ENCODE assay signal across 19 cellular contexts in genomic region chr16:8926827-8927226, GRCh38. TPM values are rescaled to one million over a fixed set of nuclear protein-coding genes. Genes with fewer than 3 reads are reported as not detected.
A peak's percentile ranks its signal among the peaks of the same experiment; 100 is the strongest.
DNase-seq lines count a peak whose midpoint lies in the region; ATAC-seq and TF ChIP-seq lines count a peak whose summit lies in the region.
"Had no signal": no experiment of that assay in that cellular context is flagged by ENCODE, and none has a peak within 500 bp of the region (broad histone marks: within the 10 kb centered on the region; RNA-seq: fewer than 3 reads in every experiment).

No MANE protein-coding gene starts in this region.

- in situ Hi-C loops in transverse colon (cut with MboI; ENCODE audit: low pct_ligation_motif_present in 1 of 4, low pct_unique_long_range_greater_than_20kb in 1 of 4, low sequenced_read_pairs in 3 of 4) = no loop called here

- no peak overlapping the region for H2BK5ac ChIP-seq in H9 (ENCODE audit: insufficient read length, low read length)

- ATAC-seq in T-helper 17 cell (no peak), mucosa of descending colon (peak; percentile 39)
- ATAC-seq: HCT116 had no signal

- no peak overlapping the region for H2BK20ac ChIP-seq in H9 (ENCODE audit: low read depth, low read length, poor library complexity, severe bottlenecking)

- TF ChIP-seq CTCF in H9 (conservative IDR thresholded peaks at IDR 0.05) (no peak), mucosa of descending colon (IDR thresholded peaks at IDR 0.05) (no peak), transverse colon (IDR thresholded peaks at IDR 0.05) (no peak)

- H2BK120ac ChIP-seq in H9 (ENCODE audit: low read depth, low read length, poor library complexity, severe bottlenecking) = no peak overlapping the region

- H3K4me2 ChIP-seq in H9 (ENCODE audit: insufficient read depth, insufficient read length, low read length) = no peak overlapping the region

- H2AK5ac ChIP-seq in H9 (ENCODE audit: insufficient read length, low read length) = no peak overlapping the region

- no peaks in the 10 kb centered on the region for H3K36me3 ChIP-seq in mucosa of descending colon (ENCODE audit: low read depth)
- H3K36me3 ChIP-seq in transverse colon = peaks cover 0 to 12% (median 5%) of the 10 kb centered on the region in 4 donors

- peaks cover 6% of the 10 kb centered on the region for H3K79me1 ChIP-seq in H9 (ENCODE audit: insufficient read depth, low read depth, low read length, poor library complexity, severe bottlenecking)

- H2AFZ ChIP-seq in H9 (ENCODE audit: low read length) = no peak overlapping the region
- H2AFZ ChIP-seq: GM23248 had no signal

- peaks cover 31% of the 10 kb centered on the region; the same call in 1 of the 2 replicates for H3K79me2 ChIP-seq in H9 (ENCODE audit: insufficient read depth, low read length)

- TF ChIP-seq POLR2A in transverse colon (IDR thresholded peaks at IDR 0.05) = no peak

- H3K36me3 Mint-ChIP-seq in H9 (ENCODE audit: insufficient read depth in 1 of 3, low read depth in 3 of 3) (peaks cover 34 to 66% (median 47%) of the 10 kb centered on the region in 3 experiments; a peak in 6 of 7 replicates), T-helper 17 cell (ENCODE audit: low read depth) (peaks cover 2% of the 10 kb centered on the region)

- no peak for TF ChIP-seq EP300 in transverse colon (IDR thresholded peaks at IDR 0.05; ENCODE audit: low read depth)

- no peaks in the 10 kb centered on the region for H3K27me3 Mint-ChIP-seq in H9 (ENCODE audit: low read depth)
- H3K27me3 Mint-ChIP-seq in T-helper 17 cell = no peaks in the 10 kb centered on the region
- H3K27me3 Mint-ChIP-seq: CD4-positive, CD25-positive, alpha-beta regulatory T cell; CD8-positive, alpha-beta memory T cell had no signal

- no peak overlapping the region for H3K14ac ChIP-seq in H9 (ENCODE audit: insufficient read depth, low read length)

- H2BK15ac ChIP-seq in H9 (ENCODE audit: low read depth, low read length) = no peak overlapping the region

- H3K9ac ChIP-seq in H9 (ENCODE audit: extremely low read depth, insufficient read length, low read length) = no peak overlapping the region
- H3K9ac ChIP-seq: GM23248 had no signal

- H3K23ac ChIP-seq in H9 (ENCODE audit: insufficient read length, low read depth, low read length) = no peak overlapping the region

- H3K18ac ChIP-seq in H9 (ENCODE audit: insufficient read length, low read depth, low read length) = no peak overlapping the region

- intact Hi-C loops in mucosa of descending colon (cut with DNase I, micrococcal nuclease) = no loop called here
- intact Hi-C loops in transverse colon (cut with DNase I; ENCODE audit: low total_unique reads) = no loop called here

- H3K4me3 Mint-ChIP-seq in H9 (no peak overlapping the region), T-helper 17 cell (peak overlapping the region; percentile 25)
- H3K4me3 Mint-ChIP-seq: CD4-positive, CD25-positive, alpha-beta regulatory T cell; HFFc6 had no signal

- no peak overlapping the region for H3K4me3 ChIP-seq in mucosa of descending colon
- no peak overlapping the region for H3K4me3 ChIP-seq in transverse colon
- H3K4me3 ChIP-seq: GM23248 had no signal

- H3K56ac ChIP-seq in H9 (ENCODE audit: insufficient read length, low read depth, low read length) = no peak overlapping the region

- H3K27me3 ChIP-seq in H9 (ENCODE audit: insufficient read depth, low read length) = no peaks in the 10 kb centered on the region
- H3K27me3 ChIP-seq in transverse colon = no peaks in the 10 kb centered on the region
- H3K27me3 ChIP-seq: BE2C had no signal

- H4K8ac ChIP-seq in H9 (replicated peaks; ENCODE audit: insufficient read length, low read depth, low read length) = no peak overlapping the region

- WGBS in H9 (ENCODE audit: extremely low coverage, insufficient read length, low lambda C conversion rate) = no CpG with 5 or more reads among the region's 11 CpGs
- WGBS in transverse colon (ENCODE audit: low coverage in 1 of 2), 2 donors = 92 to 100% methylated on average over 3 to 10 of the region's 11 CpGs

- H3K4me1 Mint-ChIP-seq in H9 = peaks cover 12 to 15% of the 10 kb centered on the region in 2 experiments
- H3K4me1 Mint-ChIP-seq in T-helper 17 cell = peaks cover 31% of the 10 kb centered on the region

- H3K27ac ChIP-seq in H9 (ENCODE audit: insufficient read length, low read depth, low read length) (no peak overlapping the region), transverse colon (peak overlapping the region in 3 of 4 donors; percentile 12 to 43 (median 34))
- H3K27ac ChIP-seq: GM23248, HL-60 had no signal

- peak overlapping the region in 2 of 3 experiments; percentile 38 to 51; a peak in 2 of 7 replicates for H3K27ac Mint-ChIP-seq in H9
- H3K27ac Mint-ChIP-seq in T-helper 17 cell = peak overlapping the region; percentile 34
- H3K27ac Mint-ChIP-seq: CD4-positive, CD25-positive, alpha-beta regulatory T cell; HFFc6 had no signal

- H2BK12ac ChIP-seq in H9 (ENCODE audit: insufficient read length, low read depth, low read length) = no peak overlapping the region

- H3K9me3 ChIP-seq in H9 (ENCODE audit: control insufficient read depth, low read depth, low read length) (no peaks in the 10 kb centered on the region), T-helper 17 cell (ENCODE audit: control insufficient read depth, low read length, poor library complexity, severe bottlenecking) (no peaks in the 10 kb centered on the region), mucosa of descending colon (no peaks in the 10 kb centered on the region), transverse colon (no peaks in the 10 kb centered on the region)
- H3K9me3 ChIP-seq: BE2C, Caco-2 had no signal

- no peak overlapping the region for H3K4ac ChIP-seq in H9 (ENCODE audit: low read depth, low read length)

- H3T11ph ChIP-seq in H9 (ENCODE audit: low read length) = no peak overlapping the region

- H3K4me1 ChIP-seq in H9 (ENCODE audit: insufficient read depth, low read length) (no peaks in the 10 kb centered on the region), mucosa of descending colon (ENCODE audit: low read depth) (peaks cover 34% of the 10 kb centered on the region), transverse colon (peaks cover 7 to 57% (median 31%) of the 10 kb centered on the region in 4 donors)
- H3K4me1 ChIP-seq: Caco-2 had no signal

- no peaks in the 10 kb centered on the region for H3K9me3 Mint-ChIP-seq in H9
- H3K9me3 Mint-ChIP-seq: CD4-positive, CD25-positive, alpha-beta regulatory T cell; CD8-positive, alpha-beta memory T cell; HFFc6 had no signal

- H4K20me1 ChIP-seq in H9 (ENCODE audit: control insufficient read depth, insufficient read depth, insufficient read length) = no peaks in the 10 kb centered on the region

- no peak overlapping the region for H4K91ac ChIP-seq in H9 (ENCODE audit: insufficient read length, low read depth, low read length)

- DNase-seq in H9 (no peak), T-helper 17 cell (no peak), mucosa of descending colon (peak in 2 of 3 donors; percentile 33 to 50), transverse colon (peak; percentile 34), SKM-1 (lab: John Stamatoyannopoulos, UW; ENCODE audit: unreplicated experiment) (no peak), kidney glomerular epithelial cell (lab: John Stamatoyannopoulos, UW) (no peak), COLO668 (lab: John Stamatoyannopoulos, UW; ENCODE audit: unreplicated experiment) (no peak)
- DNase-seq: ACHN; BE2C; C1 segment of cervical spinal cord; Caco-2; CD4-positive, CD25-positive, alpha-beta regulatory T cell; CD8-positive, alpha-beta memory T cell; GM23248; HFFc6; IMR-90 had no signal

- H4K5ac ChIP-seq in H9 (ENCODE audit: insufficient read length, low read depth, low read length) = no peak overlapping the region

- no peaks in the 10 kb centered on the region for H3K23me2 ChIP-seq in H9 (ENCODE audit: insufficient read length, low read depth, low read length, poor library complexity, severe bottlenecking)

RNA-seq across cellular contexts. Expression of gene USP7, which starts 36.9 kb away (rescaled TPM):
- total RNA-seq in H9 (2021) (182 and 192 TPM in 2 replicates), T-helper 17 cell (100 to 1,000 TPM; 259 to 282 TPM), mucosa of descending colon (100 to 1,000 TPM; 125 to 144 (median 130) TPM), transverse colon (100 to 1,000 TPM in 3 of 4 donors, 10 to 100 TPM in 1; 72.9 to 419 (median 158) TPM)

RNA-seq across cellular contexts. Expression of gene LITAFD, which starts 44.7 kb away (rescaled TPM):
- total RNA-seq in H9 (2021) = not detected in 2 replicates
- total RNA-seq in T-helper 17 cell = under 1 TPM in 1 of 2 donors, not detected in 1; 0.75 TPM
- not detected for total RNA-seq in mucosa of descending colon
- not detected for total RNA-seq in transverse colon
- total RNA-seq: Caco-2; CD4-positive, CD25-positive, alpha-beta regulatory T cell; CD8-positive, alpha-beta memory T cell; GM23248; HFFc6; HT1080; IMR-90 had no signal

RNA-seq across cellular contexts. Expression of gene CARHSP1, which starts 58.0 kb away (rescaled TPM):
- 194 and 195 TPM in 2 replicates for total RNA-seq in H9 (2021)
- 10 to 100 TPM; 25.4 to 30.4 TPM for total RNA-seq in T-helper 17 cell
- 10 to 100 TPM; 42.7 to 69.4 (median 56.8) TPM for total RNA-seq in mucosa of descending colon
- total RNA-seq in transverse colon = 10 to 100 TPM; 11.6 to 61.7 (median 39.6) TPM

Comparison
In these comparisons a context has a peak if more than half of its experiments do, and no peak if none do; other contexts are left out.
1. DNase-seq: peak in mucosa of descending colon (2 of 3) and transverse colon (single experiment); none in H9 (single experiment), T-helper 17 cell (0 of 3), SKM-1 (single experiment), kidney glomerular epithelial cell (single experiment) and COLO668 (single experiment).